In genomic region chr1:194297999-194298598, GRCh38 we compare ENCODE assay signal across 24 cellular contexts.
DNase-seq lines count a peak whose midpoint lies in the region; ATAC-seq, FAIRE-seq and TF ChIP-seq lines count a peak whose summit lies in the region.
"Had no signal": no experiment of that assay in that cellular context is flagged by ENCODE, and none has a peak within 500 bp of the region (broad histone marks: within the 10 kb centered on the region; RNA-seq: fewer than 3 reads in every experiment).

No MANE protein-coding gene starts in this region.

- no peaks in the 10 kb centered on the region for H3K9me3 ChIP-seq in A673 (ENCODE audit: low read depth, low read length, poor library complexity, severe bottlenecking)
- H3K9me3 ChIP-seq in H1 (ENCODE audit: insufficient read depth in 2 of 2, low read depth in 1 of 2, low read length in 1 of 2) = no peaks in the 10 kb centered on the region
- H3K9me3 ChIP-seq: lower lobe of right lung, MG63, Peyer's patch, thoracic aorta had no signal

- H4K5ac ChIP-seq in H1 (ENCODE audit: insufficient read length, low read depth, low read length) = no peak overlapping the region

- no peaks in the 10 kb centered on the region for H3K23me2 ChIP-seq in H1 (ENCODE audit: low read depth, low read length)

- no peaks in the 10 kb centered on the region for H3K27me3 ChIP-seq in A673 (replicated peaks; ENCODE audit: insufficient read depth, low read depth, low read length, poor library complexity)
- no peaks in the 10 kb centered on the region for H3K27me3 ChIP-seq in H1 (replicated peaks in 1 of 4; ENCODE audit: control insufficient read depth in 3 of 4, extremely low read depth in 1 of 4, insufficient read depth in 3 of 4, low read length in 3 of 4)
- H3K27me3 ChIP-seq: MG63, Peyer's patch had no signal

- no peak overlapping the region for H3K4ac ChIP-seq in H1 (replicated peaks; ENCODE audit: insufficient read length, low read depth, low read length)

- no peak overlapping the region for H3K18ac ChIP-seq in H1 (ENCODE audit: extremely low read depth, low read length)

- ATAC-seq in HG02588 (IDR thresholded peaks at IDR 0.05; ENCODE audit: unreplicated experiment) (no peak), GM19035 (IDR thresholded peaks at IDR 0.05; ENCODE audit: unreplicated experiment) (no peak)
- ATAC-seq: lower lobe of right lung had no signal

- H3K4me2 ChIP-seq in H1 (ENCODE audit: insufficient read depth in 1 of 2, low read depth in 2 of 2, low read length in 2 of 2) = no peak overlapping the region

- H2BK15ac ChIP-seq in H1 (ENCODE audit: low read length) = no peak overlapping the region

- no peak for TF ChIP-seq CTCF in A673 (conservative IDR thresholded peaks at IDR 0.05; ENCODE audit: low read depth, low read length)
- TF ChIP-seq CTCF in H1 (IDR thresholded peaks at IDR 0.05; ENCODE audit: control extremely low read depth in 1 of 3, insufficient read depth in 1 of 3, low read depth in 1 of 3, low read length in 3 of 3) = no peak

- 0 out of 2 replicates have a peak overlapping the region, but pooled peaks have one; percentile 78 for H2AFZ ChIP-seq in H1 (ENCODE audit: low read length)

- CTCF ChIA-PET in A673 (lab: Charles Lee) = no interaction called here
- CTCF ChIA-PET in H1 (lab: Charles Lee; ENCODE audit: partially characterized antibody) = no interaction called here

- peak; percentile 25 for DNase-seq in NOMO-1 treated with DMSO at 0.1 percent for 48 hours (lab: John Stamatoyannopoulos, UW; ENCODE audit: unreplicated experiment)
- DNase-seq in NOMO-1 (lab: John Stamatoyannopoulos, UW; ENCODE audit: unreplicated experiment in 2 of 2) = no peak
- DNase-seq in A673 (ENCODE audit: low spot score) = no peak
- DNase-seq in RKO (ENCODE audit: low spot score) = peak; percentile 55
- DNase-seq in H1 (ENCODE audit: low read depth in 1 of 2, low spot score in 2 of 2) = no peak
- no peak for DNase-seq in GDM1 (lab: John Stamatoyannopoulos, UW)
- DNase-seq: C1 segment of cervical spinal cord; DMS 273 treated with DMSO at 0.1 percent for 48 hours; effector CD8-positive, alpha-beta T cell; lower lobe of right lung; MG63; naive B cell; NCI-H2029 treated with DMSO at 0.1 percent for 48 hours; NCI-H526; Peyer's patch; posterior cingulate gyrus; stimulated activated CD4-positive, alpha-beta T cell treated with anti-CD3 and anti-CD28 coated beads, Interleukin-4, amount 100 ng/mL, for 4 hours; stimulated activated CD8-positive, alpha-beta memory T cell treated with anti-CD3 and anti-CD28 coated beads, Interleukin-4, amount 100 ng/mL, for 48 hours had no signal

- no peak overlapping the region for H3K56ac ChIP-seq in H1 (replicated peaks; ENCODE audit: insufficient read length, low read depth, low read length)

- H4K20me1 ChIP-seq in H1 (replicated peaks in 1 of 2; ENCODE audit: control insufficient read depth in 1 of 2, insufficient read depth in 2 of 2, low read length in 2 of 2) = no peaks in the 10 kb centered on the region

- BruUV-seq in A673 (replicated peaks; lab: Mats Ljungman, UMichigan) = no TSS peak

- H3K36me3 ChIP-seq in A673 (ENCODE audit: insufficient read depth, low read length, poor library complexity, severe bottlenecking) = no peaks in the 10 kb centered on the region
- no peaks in the 10 kb centered on the region for H3K36me3 ChIP-seq in H1 (ENCODE audit: control insufficient read depth in 2 of 4, insufficient read depth in 4 of 4, low read length in 3 of 4)
- H3K36me3 ChIP-seq: lower lobe of right lung, MG63, Peyer's patch, thoracic aorta had no signal

- H3K9ac ChIP-seq in H1 (replicated peaks in 1 of 4; ENCODE audit: extremely low read depth in 1 of 4, low read depth in 3 of 4, low read length in 3 of 4) = no peak overlapping the region

- H3K27ac ChIP-seq in A673 (ENCODE audit: low read depth, low read length, poor library complexity, severe bottlenecking) (peak overlapping the region; percentile 10), H1 (ENCODE audit: low read depth, low read length) (no peak overlapping the region)
- H3K27ac ChIP-seq: 22Rv1, lower lobe of right lung, Peyer's patch, skin epidermis, thoracic aorta had no signal

- no peak overlapping the region for H2AK5ac ChIP-seq in H1 (ENCODE audit: low read depth, low read length)

- H4K8ac ChIP-seq in H1 (ENCODE audit: extremely low read depth, insufficient read depth, low read length) = no peak overlapping the region

- no peak overlapping the region for H2BK20ac ChIP-seq in H1 (ENCODE audit: low read length)

- 100% methylated on average over 1 of the region's 1 CpG; no CpG with 5 or more reads in 1 of the 2 experiments for WGBS in H1 (ENCODE audit: extremely low coverage in 1 of 2, insufficient coverage in 1 of 2, insufficient read length in 1 of 2, insufficient replicate concordance in 2 of 2, low coverage in 1 of 2, low lambda C conversion rate in 2 of 2, missing lambda C conversion rate in 1 of 2), 2 experiments

- H3K23ac ChIP-seq in H1 (ENCODE audit: insufficient read length) = no peak overlapping the region

- H3K4me1 ChIP-seq in A673 (ENCODE audit: insufficient read depth, low read length, poor library complexity, severe bottlenecking) (no peaks in the 10 kb centered on the region), H1 (replicated peaks in 1 of 4; ENCODE audit: control insufficient read depth in 3 of 4, insufficient read depth in 4 of 4, low read length in 3 of 4) (no peaks in the 10 kb centered on the region)
- H3K4me1 ChIP-seq: lower lobe of right lung, Peyer's patch had no signal

- H2BK5ac ChIP-seq in H1 (ENCODE audit: low read depth, low read length) = no peak overlapping the region

- POLR2A ChIA-PET in A673 (lab: Charles Lee; ENCODE audit: low non-redundant PET) (no interaction called here), H1 (lab: Charles Lee; ENCODE audit: partially characterized antibody) (no interaction called here)

- no peaks in the 10 kb centered on the region for H3K79me2 ChIP-seq in H1 (ENCODE audit: control insufficient read depth in 1 of 2, insufficient read depth in 2 of 2, low read length in 2 of 2)

- TF ChIP-seq RAD21 in H1 (IDR thresholded peaks at IDR 0.05 in 1 of 2, conservative IDR thresholded peaks at IDR 0.05 in 1 of 2; ENCODE audit: low read depth in 2 of 2, low read length in 2 of 2) = no peak

- no peak overlapping the region for H4K91ac ChIP-seq in H1 (replicated peaks; ENCODE audit: insufficient read length, low read length)

- intact Hi-C loops in A673 (cut with micrococcal nuclease; ENCODE audit: unreplicated experiment) = loop anchor here (5.0 to 10.0 kb wide), 4 partner anchors 196 to 1823 kb away; partner anchors contain the start of gene B3GALT2

- no peaks in the 10 kb centered on the region for H3K79me1 ChIP-seq in H1 (ENCODE audit: low read depth, low read length)

- H2BK120ac ChIP-seq in H1 (replicated peaks; ENCODE audit: low read depth, low read length) = no peak overlapping the region

- no peak overlapping the region for H3K14ac ChIP-seq in H1 (ENCODE audit: insufficient read length)

- H3K4me3 ChIP-seq in A673 (ENCODE audit: low read depth, low read length, poor library complexity, severe bottlenecking) (no peak overlapping the region), H1 (ENCODE audit: extremely low read depth in 1 of 4, insufficient read depth in 2 of 4, low read depth in 3 of 4, low read length in 4 of 4) (no peak overlapping the region)
- H3K4me3 ChIP-seq: lower lobe of right lung, MG63, Peyer's patch, skin epidermis, thoracic aorta had no signal

- TF ChIP-seq EP300 in H1 (IDR thresholded peaks at IDR 0.05; ENCODE audit: borderline replicate concordance in 1 of 2, low read depth in 2 of 2, low read length in 2 of 2) = no peak

- H2BK12ac ChIP-seq in H1 (ENCODE audit: low read depth, low read length) = no peak overlapping the region

- no peak for TF ChIP-seq POLR2A in H1 (IDR thresholded peaks at IDR 0.05; ENCODE audit: control extremely low read depth in 1 of 2, low read depth in 2 of 2, low read length in 2 of 2)

- FAIRE-seq in H1 (lab: Jason Lieb, UNC) = no peak
- FAIRE-seq: islet of Langerhans had no signal

TF ChIP-seq in H1, 55 proteins besides CTCF, POLR2A, EP300 and RAD21:
- TF ChIP-seq ZNF274 (IDR thresholded peaks at IDR 0.05; ENCODE audit: borderline replicate concordance, extremely low read depth, low read length) (no peak), PHF8 (conservative IDR thresholded peaks at IDR 0.05; ENCODE audit: low read depth, low read length) (no peak), CEBPB (IDR thresholded peaks at IDR 0.05; ENCODE audit: low read depth, low read length) (0 out of 2 replicates have a peak, but pooled peaks have one; percentile 29), RXRA (IDR thresholded peaks at IDR 0.05; ENCODE audit: insufficient read depth, low read depth, low read length) (no peak)

Comparison
In these comparisons a context has a peak if more than half of its experiments do, and no peak if none do; other contexts are left out.
1. DNase-seq: peak in NOMO-1 treated with DMSO at 0.1 percent for 48 hours (single experiment) and RKO (single experiment); none in NOMO-1 (0 of 2), A673 (single experiment), H1 (0 of 2) and GDM1 (single experiment).